In genomic region chr21:43892984-43893535, GRCh38 we compare ENCODE assay signal across 13 cellular contexts. TPM values are rescaled to one million over a fixed set of nuclear protein-coding genes. Genes with fewer than 3 reads are reported as not detected.
DNase-seq lines count a peak whose midpoint lies in the region; ATAC-seq and TF ChIP-seq lines count a peak whose summit lies in the region.
"Had no signal": no experiment of that assay in that cellular context is flagged by ENCODE, and none has a peak within 500 bp of the region (broad histone marks: within the 10 kb centered on the region; RNA-seq: fewer than 3 reads in every experiment).

No MANE protein-coding gene starts in this region.

- TF ChIP-seq CTCF in gastrocnemius medialis (IDR thresholded peaks at IDR 0.05 in 4 of 5, conservative IDR thresholded peaks at IDR 0.05 in 1 of 5) (no peak), testis (IDR thresholded peaks at IDR 0.05) (no peak), brain microvascular endothelial cell (IDR thresholded peaks at IDR 0.05; ENCODE audit: low read depth, low read length, missing control alignments) (no peak), GM10248 (IDR thresholded peaks at IDR 0.05; ENCODE audit: control extremely low read depth, extremely low read depth, low read depth, missing control alignments) (no peak)

- DNase-seq in GF-D8 (lab: John Stamatoyannopoulos, UW) (peak; percentile 54), gastrocnemius medialis (no peak), testis (no peak), dedifferentiated amniotic fluid mesenchymal stem cell (ENCODE audit: extremely low spot score) (no peak), brain microvascular endothelial cell (no peak), GM10248 (ENCODE audit: extremely low spot score) (no peak)
- no peak for DNase-seq in activated naive CD4-positive, alpha-beta T cell treated with anti-CD3 and anti-CD28 coated beads, Interleukin-2, amount 50 U/mL, for 72 hours (ENCODE audit: low spot score in 2 of 2)
- DNase-seq: activated gamma-delta T cell, Calu3, NCI-H774 had no signal

- intact Hi-C loops in gastrocnemius medialis (cut with DNase I; ENCODE audit: low total_unique reads) (no loop called here), testis (cut with DNase I; ENCODE audit: low total_unique reads) (no loop called here)

- WGBS in testis, 2 donors = 84 to 89% methylated on average over 5 of the region's 5 CpGs

- CTCF ChIA-PET in GM10248 (lab: Yijun Ruan, JAX) = interaction anchor here (0.7 to 2.5 kb wide), 11 partner anchors 9 to 82 kb away, joined by 3 to 8 read pairs (median 4); no protein-coding TSS in a partner anchor

- H3K27me3 ChIP-seq in gastrocnemius medialis (no peaks in the 10 kb centered on the region), testis (no peaks in the 10 kb centered on the region), brain microvascular endothelial cell (replicated peaks) (no peaks in the 10 kb centered on the region)
- H3K27me3 ChIP-seq: right atrium auricular region had no signal

- no peaks in the 10 kb centered on the region for H3K9me3 Mint-ChIP-seq in activated naive CD4-positive, alpha-beta T cell treated with anti-CD3 and anti-CD28 coated beads, Interleukin-2, amount 50 U/mL, for 72 hours

- H3K27ac Mint-ChIP-seq in activated naive CD4-positive, alpha-beta T cell treated with anti-CD3 and anti-CD28 coated beads, Interleukin-2, amount 50 U/mL, for 72 hours = peak overlapping the region; percentile 49 to 94

- ATAC-seq in GM21576 (IDR thresholded peaks at IDR 0.05; ENCODE audit: unreplicated experiment) (peak; percentile 34), gastrocnemius medialis (no peak)
- ATAC-seq in activated naive CD4-positive, alpha-beta T cell treated with anti-CD3 and anti-CD28 coated beads, Interleukin-2, amount 50 U/mL, for 72 hours = peak; percentile 6 to 50

- in situ Hi-C loops in gastrocnemius medialis (cut with MboI; ENCODE audit: low sequenced_read_pairs in 4 of 4) (no loop called here), brain microvascular endothelial cell (cut with HindIII; ENCODE audit: low pct_ligation_motif_present, low sequenced_read_pairs) (no loop called here)

- H3K4me3 ChIP-seq in gastrocnemius medialis = no peak overlapping the region
- no peak overlapping the region for H3K4me3 ChIP-seq in testis
- no peak overlapping the region for H3K4me3 ChIP-seq in brain microvascular endothelial cell (ENCODE audit: low read depth, low read length)
- H3K4me3 ChIP-seq: right atrium auricular region had no signal

- H3K4me1 ChIP-seq in gastrocnemius medialis = peaks cover 4 to 8% of the 10 kb centered on the region in 2 donors
- H3K4me1 ChIP-seq in testis = no peaks in the 10 kb centered on the region

- H3K36me3 ChIP-seq in gastrocnemius medialis (no peaks in the 10 kb centered on the region), testis (ENCODE audit: low read depth, missing control alignments) (no peaks in the 10 kb centered on the region), brain microvascular endothelial cell (replicated peaks) (no peaks in the 10 kb centered on the region)
- H3K36me3 ChIP-seq: right atrium auricular region had no signal

- H3K36me3 Mint-ChIP-seq in activated naive CD4-positive, alpha-beta T cell treated with anti-CD3 and anti-CD28 coated beads, Interleukin-2, amount 50 U/mL, for 72 hours = peaks cover 8 to 43% of the 10 kb centered on the region in 2 donors

- H3K27ac ChIP-seq in gastrocnemius medialis (peak overlapping the region in 3 of 4 donors; percentile 40 to 53 (median 51)), testis (no peak overlapping the region), brain microvascular endothelial cell (no peak overlapping the region)
- H3K27ac ChIP-seq: KMS-11, right atrium auricular region had no signal

- no peaks in the 10 kb centered on the region for H3K9me3 ChIP-seq in gastrocnemius medialis
- no peaks in the 10 kb centered on the region for H3K9me3 ChIP-seq in testis
- H3K9me3 ChIP-seq: right atrium auricular region had no signal

- POLR2A ChIA-PET in GM10248 (lab: Yijun Ruan, JAX) = interaction anchor here (0.6 kb wide), 1 partner anchor 1721 kb away, joined by 9 read pairs; no protein-coding TSS in a partner anchor

- TF ChIP-seq POLR2A in gastrocnemius medialis (IDR thresholded peaks at IDR 0.05) (no peak), testis (IDR thresholded peaks at IDR 0.05) (no peak)

RNA-seq across cellular contexts. Expression of gene AGPAT3, which starts 28.0 kb away (rescaled TPM):
- 100 to 1,000 TPM in 1 of 2 donors, 10 to 100 TPM in 1; 21.2 to 109 TPM for total RNA-seq in activated naive CD4-positive, alpha-beta T cell treated with anti-CD3 and anti-CD28 coated beads, Interleukin-2, amount 50 U/mL, for 72 hours
- total RNA-seq in gastrocnemius medialis = 100 to 1,000 TPM in 1 of 4 donors, 10 to 100 TPM in 3; 44.2 to 102 (median 59.3) TPM
- 10 to 100 TPM; 64.5 to 77.5 TPM for total RNA-seq in testis
- 69.8 TPM for polyA plus RNA-seq in testis (ENCODE audit: insufficient read depth, low read depth, low replicate concordance)

Comparison
In these comparisons a context has a peak if more than half of its experiments do, and no peak if none do; other contexts are left out.
1. ATAC-seq: peak in GM21576 (single experiment) and activated naive CD4-positive, alpha-beta T cell treated with anti-CD3 and anti-CD28 coated beads, Interleukin-2, amount 50 U/mL, for 72 hours (2 of 2); none in gastrocnemius medialis (0 of 2).
2. H3K27ac ChIP-seq: peak in gastrocnemius medialis (3 of 4); none in testis (0 of 2) and brain microvascular endothelial cell (single experiment).